Comparison of ENCODE assay signal across 8 cellular contexts in the genomic region with DNA sequence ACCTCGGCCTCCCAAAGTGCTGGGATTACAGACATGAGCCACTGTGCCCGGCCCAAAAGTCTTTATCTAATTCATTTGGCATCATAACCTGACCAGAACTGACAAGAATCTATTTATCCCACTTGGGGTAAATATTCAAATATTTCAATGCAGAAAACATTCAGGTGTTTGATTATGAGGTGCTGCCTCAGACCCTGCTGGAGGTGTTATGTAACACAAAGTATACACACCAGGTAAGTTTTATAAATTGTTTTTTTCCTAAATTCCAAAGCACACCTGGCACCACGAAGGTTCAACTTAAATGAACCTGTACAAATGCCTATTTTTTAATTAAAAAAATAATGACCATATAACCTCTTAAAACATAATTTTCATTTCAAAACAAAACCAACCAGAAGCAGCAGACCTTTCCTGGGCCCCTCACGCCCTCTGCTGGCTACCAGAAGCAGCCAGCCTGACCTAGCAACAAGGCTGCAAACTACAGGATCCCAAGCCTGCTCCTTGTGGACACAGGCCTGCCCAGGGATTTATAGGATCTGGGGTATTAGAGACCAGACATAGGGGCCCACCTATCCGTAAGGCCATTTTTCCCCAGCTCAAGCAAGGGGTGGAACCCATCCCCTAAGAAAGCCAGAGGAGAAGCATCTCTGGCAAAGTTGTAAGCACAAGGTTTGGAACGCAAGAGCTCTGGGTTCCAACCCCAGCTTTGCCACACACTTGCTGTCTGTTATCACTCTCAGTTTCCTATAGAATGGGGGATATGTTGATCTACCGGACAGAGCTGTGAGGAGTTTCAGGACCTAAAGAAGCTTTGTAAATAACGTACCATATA. TPM values are rescaled to one million over a fixed set of nuclear protein-coding genes. Genes with fewer than 3 reads are reported as not detected.
DNase-seq lines count a peak whose midpoint lies in the region; ATAC-seq and TF ChIP-seq lines count a peak whose summit lies in the region.

No MANE protein-coding gene starts in this region.

- no peak overlapping the region for H3K4me3 ChIP-seq in mesendoderm (ENCODE audit: low read length)

- H3K79me2 ChIP-seq in mesendoderm (ENCODE audit: control insufficient read depth, insufficient read depth, low read length) = no peaks in the 10 kb centered on the region

- H3K4me3 Mint-ChIP-seq in WTC11 = no peak overlapping the region

- no peaks in the 10 kb centered on the region for H3K27me3 Mint-ChIP-seq in WTC11 (ENCODE audit: low read depth)

- H3K4me1 Mint-ChIP-seq in WTC11 = peaks cover 17% of the 10 kb centered on the region

- H3K79me1 ChIP-seq in mesendoderm (ENCODE audit: low read length) = no peaks in the 10 kb centered on the region

- H3K4me1 ChIP-seq in mesendoderm (ENCODE audit: control insufficient read depth, low read depth, low read length) = no peaks in the 10 kb centered on the region

- H3K36me3 ChIP-seq in mesendoderm (ENCODE audit: control insufficient read depth, insufficient read depth, low read length) = no peaks in the 10 kb centered on the region

- TF ChIP-seq CTCF in WTC11 (IDR thresholded peaks at IDR 0.05) = no peak

- H4K5ac ChIP-seq in mesendoderm (ENCODE audit: low read length) = no peak overlapping the region

- DNase-seq in activated effector memory CD4-positive, alpha-beta T cell treated with anti-CD3 and anti-CD28 coated beads, Interleukin-2, amount 50 U/mL, for 16 hours = peak; percentile 81
- no peak for DNase-seq in activated effector memory CD4-positive, alpha-beta T cell treated with Interleukin-2 at 50 U/mL for 16 hours
- peak; percentile 29 for DNase-seq in LHCN-M2 (ENCODE audit: low read depth)
- DNase-seq in WTC11 (ENCODE audit: low spot score) = peak; percentile 49
- peak; percentile 15 for DNase-seq in effector CD8-positive, alpha-beta T cell (lab: John Stamatoyannopoulos, UW)
- peak; percentile 56 for DNase-seq in mesendoderm
- DNase-seq in GF-D8 (lab: John Stamatoyannopoulos, UW) = no peak
- no peak for DNase-seq in NCI-H774 (lab: John Stamatoyannopoulos, UW)

- no peaks in the 10 kb centered on the region for H3K27me3 ChIP-seq in mesendoderm (ENCODE audit: insufficient read depth, low read length, poor library complexity)

- no peak overlapping the region for H3K9ac ChIP-seq in mesendoderm (ENCODE audit: low read length)

- no peak overlapping the region for H4K8ac ChIP-seq in mesendoderm (ENCODE audit: low read depth, low read length)

- no peak overlapping the region for H2BK5ac ChIP-seq in mesendoderm (ENCODE audit: low read length)

- H2BK120ac ChIP-seq in mesendoderm (ENCODE audit: low read depth, low read length) = no peak overlapping the region

- no peak overlapping the region for H3K27ac ChIP-seq in mesendoderm (ENCODE audit: low read depth, low read length)

- H3K27ac Mint-ChIP-seq in WTC11 = peak overlapping the region; percentile 89

- no peak overlapping the region for H3K18ac ChIP-seq in mesendoderm (ENCODE audit: low read length)

- no peak overlapping the region for H3K4ac ChIP-seq in mesendoderm (ENCODE audit: low read depth, low read length)

- no peaks in the 10 kb centered on the region for H3K9me3 Mint-ChIP-seq in WTC11

- H3K4me2 ChIP-seq in mesendoderm (ENCODE audit: low read length) = no peak overlapping the region

- peaks cover 14% of the 10 kb centered on the region for H3K36me3 Mint-ChIP-seq in WTC11

- no CpG with 5 or more reads among the region's 8 CpGs for WGBS in mesendoderm (ENCODE audit: extremely low coverage, insufficient coverage, low lambda C conversion rate)

- H2BK15ac ChIP-seq in mesendoderm (replicated peaks; ENCODE audit: low read depth) = no peak overlapping the region

- H3K23ac ChIP-seq in mesendoderm (ENCODE audit: low read length) = no peak overlapping the region

- peak; percentile 97 for ATAC-seq in WTC11

- H2AK5ac ChIP-seq in mesendoderm (ENCODE audit: low read length) = no peak overlapping the region

- CTCF ChIA-PET in WTC11 (lab: Charles Lee) = interaction anchor here (0.6 to 1.4 kb wide), 6 partner anchors 26 to 105 kb away, joined by 3 to 6 read pairs (median 4); a partner anchor contains a TSS

- H3K56ac ChIP-seq in mesendoderm (ENCODE audit: low read length) = no peak overlapping the region

- POLR2A ChIA-PET in WTC11 (lab: Charles Lee) = interaction anchor here (0.7 kb wide), 1 partner anchor 36 kb away, joined by 16 read pairs; no protein-coding TSS in a partner anchor

TF ChIP-seq in WTC11, 78 proteins besides CTCF, POLR2A, EP300 and RAD21:
- no peak for TF ChIP-seq ZNF263 (CRISPR knock-in tag; IDR thresholded peaks at IDR 0.05; ENCODE audit: low read depth)
- TF ChIP-seq GABPB1 (CRISPR knock-in tag; IDR thresholded peaks at IDR 0.05) = no peak

RNA-seq across cellular contexts. Expression of a gene that starts 11.7 kb away (rescaled TPM):
- total RNA-seq in LHCN-M2 (2014; rRNA removed) = 27.8 and 40.2 TPM in 2 replicates
- polyA plus RNA-seq in LHCN-M2 (2012) = 43.1 TPM
- total RNA-seq in WTC11 (2021) = 50.9 to 52.6 TPM (median 51.1 TPM) in 3 replicates
- 36.6 TPM for polyA plus RNA-seq in mesendoderm (2013, experiment 1 of 2)
- 35.8 TPM for polyA plus RNA-seq in mesendoderm (2013, experiment 2 of 2)

RNA-seq across cellular contexts. Expression of a gene that starts 25.9 kb away (rescaled TPM):
- total RNA-seq in LHCN-M2 (2014; rRNA removed) (0.32 and 0.69 TPM in 2 replicates), WTC11 (2021) (4.9 to 5.4 TPM (median 5.2 TPM) in 3 replicates)
- 1.3 TPM for polyA plus RNA-seq in LHCN-M2 (2012)
- 1.4 TPM for polyA plus RNA-seq in mesendoderm (2013, experiment 1 of 2)
- polyA plus RNA-seq in mesendoderm (2013, experiment 2 of 2) = 1.6 TPM

RNA-seq across cellular contexts. Expression of a gene that starts 26.9 kb away (rescaled TPM):
- total RNA-seq in LHCN-M2 (2014; rRNA removed) (8.8 and 10.7 TPM in 2 replicates), WTC11 (2021) (146 to 184 TPM (median 182 TPM) in 3 replicates)
- polyA plus RNA-seq in LHCN-M2 (2012) = 4.2 TPM
- polyA plus RNA-seq in mesendoderm (2013, experiment 1 of 2) = 55.7 TPM
- polyA plus RNA-seq in mesendoderm (2013, experiment 2 of 2) = 57.8 TPM

RNA-seq across cellular contexts. Expression of a gene that starts 34.3 kb away (rescaled TPM):
- total RNA-seq in LHCN-M2 (2014; rRNA removed) (25.4 and 30.4 TPM in 2 replicates), WTC11 (2021) (18.0 to 21.0 TPM (median 20.2 TPM) in 3 replicates)
- polyA plus RNA-seq in LHCN-M2 (2012) = 32.6 TPM
- polyA plus RNA-seq in mesendoderm (2013, experiment 1 of 2) = 15.8 TPM
- polyA plus RNA-seq in mesendoderm (2013, experiment 2 of 2) = 15.7 TPM

RNA-seq across cellular contexts. Expression of a gene that starts 48.0 kb away (rescaled TPM):
- 43.9 and 53.2 TPM in 2 replicates for total RNA-seq in LHCN-M2 (2014; rRNA removed)
- polyA plus RNA-seq in LHCN-M2 (2012) = 93.3 TPM
- total RNA-seq in WTC11 (2021) = 79.4 to 81.2 TPM (median 81.2 TPM) in 3 replicates
- polyA plus RNA-seq in mesendoderm (2013, experiment 1 of 2) = 83.0 TPM
- polyA plus RNA-seq in mesendoderm (2013, experiment 2 of 2) = 83.7 TPM

Comparison
In these comparisons a context has a peak if more than half of its experiments do, and no peak if none do; other contexts are left out.
1. DNase-seq: peak in activated effector memory CD4-positive, alpha-beta T cell treated with anti-CD3 and anti-CD28 coated beads, Interleukin-2, amount 50 U/mL, for 16 hours (single experiment), LHCN-M2 (single experiment), WTC11 (single experiment), effector CD8-positive, alpha-beta T cell (single experiment) and mesendoderm (single experiment); none in activated effector memory CD4-positive, alpha-beta T cell treated with Interleukin-2 at 50 U/mL for 16 hours (single experiment), GF-D8 (single experiment) and NCI-H774 (single experiment).
2. RNA of a gene that starts 26.9 kb away (total RNA-seq): 146 to 184 TPM in WTC11; 8.8 to 10.7 TPM in LHCN-M2; every median in the first group is over 10 times any median in the second.